In genomic region chr9:76687861-76688374, GRCh38 we compare ENCODE assay signal across 8 cellular contexts.
DNase-seq lines count a peak whose midpoint lies in the region; ATAC-seq, FAIRE-seq and TF ChIP-seq lines count a peak whose summit lies in the region.

No MANE protein-coding gene starts in this region.

- no peak overlapping the region for H3K27ac ChIP-seq in small intestine (ENCODE audit: low read depth in 1 of 2, low read length in 1 of 2)

- no peak overlapping the region for H3K4me3 ChIP-seq in fibroblast of mammary gland (ENCODE audit: control insufficient read depth, low read depth, low read length)
- H3K4me3 ChIP-seq in small intestine (ENCODE audit: low read depth in 1 of 2, low read length in 2 of 2) = no peak overlapping the region

- H3K4me3 Mint-ChIP-seq in T-helper 2 cell treated with Interferon-gamma antibody and Interleukin-4, amounts not matched to agents 5 μg/mL and 100 μg/mL, for 36 hours = no peak overlapping the region

- peaks cover 11% of the 10 kb centered on the region for H3K4me1 Mint-ChIP-seq in T-helper 2 cell treated with Interferon-gamma antibody and Interleukin-4, amounts not matched to agents 5 μg/mL and 100 μg/mL, for 36 hours (ENCODE audit: low read depth)

- no peak overlapping the region for H3K27ac Mint-ChIP-seq in T-helper 2 cell treated with Interferon-gamma antibody and Interleukin-4, amounts not matched to agents 5 μg/mL and 100 μg/mL, for 36 hours

- FAIRE-seq in small intestine (lab: Jason Lieb, UNC) = no peak

- H3K36me3 ChIP-seq in small intestine (ENCODE audit: control insufficient read depth in 2 of 2, insufficient read depth in 2 of 2, low read length in 2 of 2) = no peaks in the 10 kb centered on the region

- ATAC-seq in HG02588 (IDR thresholded peaks at IDR 0.05; ENCODE audit: unreplicated experiment) = no peak

- H3K36me3 Mint-ChIP-seq in T-helper 2 cell treated with Interferon-gamma antibody and Interleukin-4, amounts not matched to agents 5 μg/mL and 100 μg/mL, for 36 hours (ENCODE audit: low read depth) = no peaks in the 10 kb centered on the region

- H3K9me3 Mint-ChIP-seq in T-helper 2 cell treated with Interferon-gamma antibody and Interleukin-4, amounts not matched to agents 5 μg/mL and 100 μg/mL, for 36 hours = no peaks in the 10 kb centered on the region

- peaks cover 4 to 5% of the 10 kb centered on the region in 2 donors for H3K4me1 ChIP-seq in small intestine (ENCODE audit: control insufficient read depth in 2 of 2, insufficient read depth in 1 of 2, low read depth in 1 of 2, low read length in 1 of 2)

- H3K27me3 ChIP-seq in small intestine (ENCODE audit: control insufficient read depth in 2 of 2, insufficient read depth in 2 of 2, low read length in 2 of 2) = no peaks in the 10 kb centered on the region

- H3K27me3 Mint-ChIP-seq in T-helper 2 cell treated with Interferon-gamma antibody and Interleukin-4, amounts not matched to agents 5 μg/mL and 100 μg/mL, for 36 hours (ENCODE audit: low read depth) = peaks cover 40% of the 10 kb centered on the region

- no peaks in the 10 kb centered on the region for H3K9me3 ChIP-seq in small intestine (ENCODE audit: control insufficient read depth, low read depth)

- no peak for TF ChIP-seq CTCF in fibroblast of mammary gland (conservative IDR thresholded peaks at IDR 0.05; ENCODE audit: control insufficient read depth, insufficient read depth, low read depth, low read length)

- peak; percentile 35 for DNase-seq in T-helper 2 cell treated with Interferon-gamma antibody and Interleukin-4, amounts not matched to agents 5 μg/mL and 100 μg/mL, for 36 hours (ENCODE audit: low spot score)
- no peak for DNase-seq in T-helper 2 cell
- DNase-seq in NCI-H510A treated with DMSO at 0.1 percent for 48 hours (lab: John Stamatoyannopoulos, UW) = peak; percentile 38
- peak; percentile 94 for DNase-seq in fibroblast of mammary gland (ENCODE audit: low read depth)
- peak; percentile 17 for DNase-seq in small intestine
- DNase-seq in SIG-M5 treated with dmso at 0.1 percent for 504 hours (lab: John Stamatoyannopoulos, UW; ENCODE audit: unreplicated experiment) = no peak
- no peak for DNase-seq in stimulated activated CD4-positive, alpha-beta T cell treated with anti-CD3 and anti-CD28 coated beads, Interleukin-12 subunit alpha, Interleukin-12 subunit beta, amount 100 ng/mL, for 4 hours

- WGBS in small intestine, 3 donors = 75 to 88% (median 82%) methylated on average over 4 of the region's 4 CpGs

Comparison
In these comparisons a context has a peak if more than half of its experiments do, and no peak if none do; other contexts are left out.
1. DNase-seq: peak in T-helper 2 cell treated with Interferon-gamma antibody and Interleukin-4, amounts not matched to agents 5 μg/mL and 100 μg/mL, for 36 hours (single experiment), NCI-H510A treated with DMSO at 0.1 percent for 48 hours (single experiment), fibroblast of mammary gland (single experiment) and small intestine (single experiment); none in T-helper 2 cell (0 of 5), SIG-M5 treated with dmso at 0.1 percent for 504 hours (single experiment) and stimulated activated CD4-positive, alpha-beta T cell treated with anti-CD3 and anti-CD28 coated beads, Interleukin-12 subunit alpha, Interleukin-12 subunit beta, amount 100 ng/mL, for 4 hours (single experiment).